ENCODE assay signal across 24 cellular contexts in the genomic region with DNA sequence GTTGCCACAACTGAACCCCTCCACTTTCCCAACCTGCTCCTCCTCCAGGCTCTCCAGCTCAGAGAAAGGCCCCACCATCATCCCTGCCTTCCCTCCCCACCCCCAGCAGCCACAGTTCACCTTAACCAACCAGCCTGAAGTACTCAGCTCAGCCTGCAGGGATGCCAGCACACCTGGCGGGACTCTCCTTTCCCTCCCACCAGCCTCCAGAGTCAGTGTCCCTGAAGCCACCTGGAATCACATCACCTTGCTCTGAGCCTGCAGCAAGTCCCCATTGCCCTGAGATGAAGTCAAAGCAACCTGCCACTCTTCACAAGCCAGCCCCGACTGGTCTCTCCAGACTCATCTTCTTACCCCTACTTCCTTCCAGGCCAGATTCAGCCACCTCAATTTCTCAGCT. TPM values are rescaled to one million over a fixed set of nuclear protein-coding genes. Genes with fewer than 3 reads are reported as not detected.
DNase-seq lines count a peak whose midpoint lies in the region; ATAC-seq and TF ChIP-seq lines count a peak whose summit lies in the region.
"Had no signal": no experiment of that assay in that cellular context is flagged by ENCODE, and none has a peak within 500 bp of the region (broad histone marks: within the 10 kb centered on the region; RNA-seq: fewer than 3 reads in every experiment).

No MANE protein-coding gene starts in this region.

- H3K27me3 ChIP-seq in HUES6 (ENCODE audit: control insufficient read depth, insufficient read depth, low read length): peaks cover 14% of the 10 kb centered on the region; the same call in 1 of the 2 replicates
- H3K27me3 ChIP-seq: MG63, ovary had no signal

- peak overlapping the region; percentile 20; the same call in 1 of the 2 replicates for H3K4me3 ChIP-seq in HUES6 (ENCODE audit: low read depth, low read length)
- H3K4me3 ChIP-seq in cardiac fibroblast (replicated peaks in 1 of 2; ENCODE audit: low read depth in 2 of 2, low read length in 2 of 2): no peak overlapping the region
- H3K4me3 ChIP-seq: HAP-1, MG63, ovary, spleen, transverse colon had no signal

- no peaks in the 10 kb centered on the region for H3K9me3 ChIP-seq in HUES6 (ENCODE audit: control insufficient read depth, insufficient read depth, low read depth, low read length)
- H3K9me3 ChIP-seq: HAP-1, MG63, ovary, spleen, transverse colon had no signal

- no peak overlapping the region for H3K27ac ChIP-seq in HUES6 (ENCODE audit: low read depth, low read length)
- H3K27ac ChIP-seq: ovary, spleen, transverse colon had no signal

- no peak for ATAC-seq in HG02852 (IDR thresholded peaks at IDR 0.05; ENCODE audit: unreplicated experiment)
- ATAC-seq: CD8-positive, alpha-beta T cell had no signal

- H3K9ac ChIP-seq in HUES6 (ENCODE audit: low read length): peak overlapping the region; percentile 2

- H3K4me1 ChIP-seq in HUES6 (ENCODE audit: control insufficient read depth, insufficient read depth, low read length): peaks cover 32% of the 10 kb centered on the region

- DNase-seq in NCI-H526 (lab: John Stamatoyannopoulos, UW): peak; percentile 20 to 49
- no peak for DNase-seq in NCI-H526 treated with DMSO at 0.1 percent for 48 hours (lab: John Stamatoyannopoulos, UW)
- DNase-seq in cardiac fibroblast (ENCODE audit: low read depth in 2 of 2): no peak
- peak; percentile 51 for DNase-seq in posterior vena cava (ENCODE audit: low spot score)
- DNase-seq in activated naive CD4-positive, alpha-beta T cell treated with anti-CD3 and anti-CD28 coated beads, Interleukin-2, amount 50 U/mL, for 16 hours: no peak
- no peak for DNase-seq in activated CD8-positive, alpha-beta memory T cell treated with anti-CD3 and anti-CD28 coated beads, Interleukin-2, amount 50 U/mL, for 48 hours
- DNase-seq: activated CD4-positive, alpha-beta T cell treated with anti-CD3 and anti-CD28 coated beads, Interleukin-2, amount 50 U/mL, for 4 hours; activated naive CD4-positive, alpha-beta T cell treated with anti-CD3 and anti-CD28 coated beads, Interleukin-2, amount 10 ng/mL, durations not matched to agents 7 days and 5 days; AML-193; anterior cingulate cortex; caudate nucleus; CD8-positive, alpha-beta T cell; KBM-7; kidney; MG63; NCI-H2081; nephron progenitor cell; ovary; SIG-M5; spleen; transverse colon had no signal

- intact Hi-C loops in posterior vena cava (cut with DNase I): no loop called here

- no peaks in the 10 kb centered on the region for H3K36me3 ChIP-seq in HUES6 (ENCODE audit: control insufficient read depth, insufficient read depth, low read length)
- H3K36me3 ChIP-seq: HAP-1, MG63, ovary, spleen, transverse colon had no signal

- TF ChIP-seq CTCF in cardiac fibroblast (IDR thresholded peaks at IDR 0.05; ENCODE audit: low read depth, low read length): peak; percentile 6

RNA-seq across cellular contexts. Expression of a gene that starts 26.2 kb away (rescaled TPM):
- total RNA-seq in posterior vena cava: 10 to 100 TPM in 1 of 2 donors, 1 to 10 TPM in 1; 7.7 to 18.4 TPM

Comparison
In these comparisons a context has a peak if more than half of its experiments do, and no peak if none do; other contexts are left out.
1. DNase-seq: peak in NCI-H526 (2 of 2) and posterior vena cava (single experiment); none in NCI-H526 treated with DMSO at 0.1 percent for 48 hours (single experiment), cardiac fibroblast (0 of 2), activated naive CD4-positive, alpha-beta T cell treated with anti-CD3 and anti-CD28 coated beads, Interleukin-2, amount 50 U/mL, for 16 hours (single experiment) and activated CD8-positive, alpha-beta memory T cell treated with anti-CD3 and anti-CD28 coated beads, Interleukin-2, amount 50 U/mL, for 48 hours (single experiment).